In genomic region chr9:131178382-131178781, GRCh38 we compare ENCODE assay signal across 8 cellular contexts. TPM values are rescaled to one million over a fixed set of nuclear protein-coding genes. Genes with fewer than 3 reads are reported as not detected.
DNase-seq lines count a peak whose midpoint lies in the region; ATAC-seq and TF ChIP-seq lines count a peak whose summit lies in the region.

No MANE protein-coding gene starts in this region.

- DNase-seq in GM03348 (ENCODE audit: low spot score), result peak; percentile 86
- DNase-seq in HFFc6, result peak; percentile 64
- peak; percentile 57 for DNase-seq in NCI-H345 treated with DMSO at 0.1 percent for 48 hours (lab: John Stamatoyannopoulos, UW; ENCODE audit: unreplicated experiment)
- DNase-seq in activated CD4-positive, alpha-beta T cell treated with anti-CD3 and anti-CD28 coated beads, Interleukin-2, amount 50 U/mL, for 4 hours, result peak; percentile 64 to 72
- DNase-seq in dermis blood vessel endothelial cell, result peak; percentile 87
- DNase-seq in lower lobe of right lung, result peak; percentile 61
- DNase-seq in stimulated activated CD8-positive, alpha-beta memory T cell treated with anti-CD3 and anti-CD28 coated beads, Interleukin-12 subunit alpha, Interleukin-12 subunit beta, amount 100 ng/mL, for 24 hours (ENCODE audit: extremely low read depth), result peak; percentile 23

- H3K27me3 ChIP-seq in lower lobe of right lung (ENCODE audit: low read depth), result no peaks in the 10 kb centered on the region

- no peaks in the 10 kb centered on the region for H3K9me3 Mint-ChIP-seq in HFFc6

- intact Hi-C loops in lower lobe of right lung (cut with DNase I), result no loop called here

- peaks cover 42% of the 10 kb centered on the region for H3K36me3 Mint-ChIP-seq in HFFc6 (ENCODE audit: low read depth)

- H3K36me3 ChIP-seq in lower lobe of right lung, result peaks cover 100% of the 10 kb centered on the region

- H3K27ac Mint-ChIP-seq in HFFc6, result peak overlapping the region; percentile 94

- ATAC-seq in lower lobe of right lung, result peak; percentile 85 to 94
- ATAC-seq in HG03108 (IDR thresholded peaks at IDR 0.05; ENCODE audit: unreplicated experiment), result no peak

- no peaks in the 10 kb centered on the region; the same call in 1 of the 2 replicates for H3K27me3 Mint-ChIP-seq in HFFc6 (ENCODE audit: insufficient read depth)

- peak overlapping the region; percentile 84 for H3K4me3 Mint-ChIP-seq in HFFc6

- no peak overlapping the region for H3K4me3 ChIP-seq in lower lobe of right lung

- no peaks in the 10 kb centered on the region for H3K9me3 ChIP-seq in lower lobe of right lung

- H3K4me1 Mint-ChIP-seq in HFFc6 (ENCODE audit: low read depth), result peaks cover 44% of the 10 kb centered on the region

- H3K27ac ChIP-seq in lower lobe of right lung, result no peak overlapping the region

- TF ChIP-seq CTCF in HFFc6 (IDR thresholded peaks at IDR 0.05) (peak; percentile 94), lower lobe of right lung (IDR thresholded peaks at IDR 0.05) (peak; percentile 95)

- H3K4me1 ChIP-seq in lower lobe of right lung, result peaks cover 4% of the 10 kb centered on the region

RNA-seq across cellular contexts. Expression of gene NUP214, which starts 53.0 kb away (rescaled TPM):
- total RNA-seq in HFFc6 (2021; fragmentation: NEBNext Ultra II Directional; extraction: Animal tissue kit (Norgen Biotek cat#: 25700)), result 10 to 100 TPM; 34.2 to 43.7 (median 39.3) TPM
- total RNA-seq in dermis blood vessel endothelial cell, result 15.3 and 19.1 TPM in 2 replicates
- 61.4 TPM for total RNA-seq in lower lobe of right lung

Comparison
In these comparisons a context has a peak if more than half of its experiments do, and no peak if none do; other contexts are left out.
1. DNase-seq: peak in every context shown above with its lines; median percentile 87 in dermis blood vessel endothelial cell; 86 in GM03348; 68 in activated CD4-positive, alpha-beta T cell treated with anti-CD3 and anti-CD28 coated beads, Interleukin-2, amount 50 U/mL, for 4 hours; 64 in HFFc6; 61 in lower lobe of right lung; 57 in NCI-H345 treated with DMSO at 0.1 percent for 48 hours; 23 in stimulated activated CD8-positive, alpha-beta memory T cell treated with anti-CD3 and anti-CD28 coated beads, Interleukin-12 subunit alpha, Interleukin-12 subunit beta, amount 100 ng/mL, for 24 hours.